9 cellular contexts compared by ENCODE assay signal in genomic region chr20:63567382-63568169, GRCh38. TPM values are rescaled to one million over a fixed set of nuclear protein-coding genes. Genes with fewer than 3 reads are reported as not detected.
A peak's percentile ranks its signal among the peaks of the same experiment; 100 is the strongest.
DNase-seq lines count a peak whose midpoint lies in the region; ATAC-seq and TF ChIP-seq lines count a peak whose summit lies in the region.
"Had no signal": no experiment of that assay in that cellular context is flagged by ENCODE, and none has a peak within 500 bp of the region (broad histone marks: within the 10 kb centered on the region; RNA-seq: fewer than 3 reads in every experiment).

No MANE protein-coding gene starts in this region.

- peaks cover 41% of the 10 kb centered on the region for H3K36me3 ChIP-seq in suprapubic skin

- DNase-seq in RWPE1 (ENCODE audit: low spot score) (no peak), astrocyte of the spinal cord (ENCODE audit: low read depth, low spot score) (peak; percentile 27), suprapubic skin (ENCODE audit: low spot score in 2 of 2) (no peak), NCI-H1105 (lab: John Stamatoyannopoulos, UW) (no peak), NCI-H1930 (lab: John Stamatoyannopoulos, UW) (no peak)
- DNase-seq in stimulated activated CD4-positive, alpha-beta T cell treated with anti-CD3 and anti-CD28 coated beads, Interleukin-4, amount 100 ng/mL, for 24 hours = peak; percentile 49

- H3K27me3 ChIP-seq in suprapubic skin = no peaks in the 10 kb centered on the region

- POLR2A ChIA-PET in RWPE1 (lab: Yijun Ruan, JAX; ENCODE audit: low non-redundant PET) = interaction anchor here (0.9 kb wide), 1 partner anchor 15 kb away, joined by 4 read pairs; no protein-coding TSS in a partner anchor

- TF ChIP-seq POLR2A in suprapubic skin (IDR thresholded peaks at IDR 0.05) = no peak

- WGBS in suprapubic skin = 85% methylated on average over 30 of the region's 38 CpGs

- no peak for TF ChIP-seq EP300 in suprapubic skin (IDR thresholded peaks at IDR 0.05)

- TF ChIP-seq CTCF in GM12875 (IDR thresholded peaks at IDR 0.05; ENCODE audit: borderline replicate concordance, insufficient read depth, low read depth, low read length) (no peak), RWPE1 (conservative IDR thresholded peaks at IDR 0.05; ENCODE audit: low read depth) (no peak), astrocyte of the spinal cord (IDR thresholded peaks at IDR 0.05; ENCODE audit: low read depth, low read length) (no peak), suprapubic skin (IDR thresholded peaks at IDR 0.05) (no peak)

- no peaks in the 10 kb centered on the region for H3K9me3 ChIP-seq in suprapubic skin

- peak; percentile 76 for ATAC-seq in HG02678 (IDR thresholded peaks at IDR 0.05; ENCODE audit: unreplicated experiment)

- in situ Hi-C loops in astrocyte of the spinal cord (cut with HindIII; ENCODE audit: low sequenced_read_pairs) = no loop called here

- H3K4me3 ChIP-seq in GM12875 (ENCODE audit: low read depth, low read length) = peak overlapping the region; percentile 6
- H3K4me3 ChIP-seq in astrocyte of the spinal cord (ENCODE audit: low read depth, low read length) = no peak overlapping the region
- no peak overlapping the region for H3K4me3 ChIP-seq in suprapubic skin

- H3K27ac ChIP-seq in RWPE1 (peak overlapping the region; percentile 34), suprapubic skin (no peak overlapping the region)
- H3K27ac ChIP-seq: parathyroid adenoma had no signal

- H3K4me1 ChIP-seq in suprapubic skin = peaks cover 3% of the 10 kb centered on the region
- H3K4me1 ChIP-seq: parathyroid adenoma had no signal

- CTCF ChIA-PET in RWPE1 (lab: Yijun Ruan, JAX) = interaction anchor here (1.7 kb wide), 1 partner anchor 29 kb away, joined by 7 read pairs; no protein-coding TSS in a partner anchor

RNA-seq across cellular contexts. Expression of gene HELZ2, which starts 6.5 kb away (rescaled TPM):
- total RNA-seq in suprapubic skin = 10 to 100 TPM; 22.8 to 36.6 (median 31.8) TPM

RNA-seq across cellular contexts. Expression of gene FNDC11, which starts 13.6 kb away (rescaled TPM):
- total RNA-seq in suprapubic skin = under 1 TPM in 2 of 4 donors, not detected in 2; 0.25 to 0.36 TPM

RNA-seq across cellular contexts. Expression of gene SRMS, which starts 20.0 kb away (rescaled TPM):
- total RNA-seq in suprapubic skin = 1 to 10 TPM in 1 of 4 donors, not detected in 3; 1.3 TPM

RNA-seq across cellular contexts. Expression of gene PTK6, which starts 30.4 kb away (rescaled TPM):
- 10 to 100 TPM; 58.0 to 70.6 (median 65.6) TPM for total RNA-seq in suprapubic skin

RNA-seq across cellular contexts. Expression of gene PPDPF, which starts 47.0 kb away (rescaled TPM):
- total RNA-seq in suprapubic skin = 100 to 1,000 TPM; 151 to 352 (median 299) TPM

Comparison
In these comparisons a context has a peak if more than half of its experiments do, and no peak if none do; other contexts are left out.
1. DNase-seq: peak in astrocyte of the spinal cord (single experiment) and stimulated activated CD4-positive, alpha-beta T cell treated with anti-CD3 and anti-CD28 coated beads, Interleukin-4, amount 100 ng/mL, for 24 hours (single experiment); none in RWPE1 (single experiment), suprapubic skin (0 of 2), NCI-H1105 (single experiment) and NCI-H1930 (0 of 2).